In genomic region chr1:30132602-30133271, GRCh38 we compare ENCODE assay signal across 14 cellular contexts.
"Had no signal": no experiment of that assay in that cellular context is flagged by ENCODE, and none has a peak within 500 bp of the region (broad histone marks: within the 10 kb centered on the region; RNA-seq: fewer than 3 reads in every experiment).

No MANE protein-coding gene starts in this region.

- FAIRE-seq: RCC 7860 had no signal

- DNase-seq: KBM-7, NCI-H1092, NCI-H1105 treated with DMSO at 0.1 percent for 48 hours, NCI-H1417 treated with DMSO at 0.1 percent for 48 hours, NCI-H146, NCI-H1694 treated with DMSO at 0.1 percent for 48 hours, NCI-H1930, NCI-H2107, NCI-H2227 treated with DMSO at 0.1 percent for 48 hours, NCI-H524 treated with DMSO at 0.1 percent for 48 hours, NCI-H82, Right ventricle myocardium superior, RPMI8226 had no signal
